4 cellular contexts compared by ENCODE assay signal in the genomic region with DNA sequence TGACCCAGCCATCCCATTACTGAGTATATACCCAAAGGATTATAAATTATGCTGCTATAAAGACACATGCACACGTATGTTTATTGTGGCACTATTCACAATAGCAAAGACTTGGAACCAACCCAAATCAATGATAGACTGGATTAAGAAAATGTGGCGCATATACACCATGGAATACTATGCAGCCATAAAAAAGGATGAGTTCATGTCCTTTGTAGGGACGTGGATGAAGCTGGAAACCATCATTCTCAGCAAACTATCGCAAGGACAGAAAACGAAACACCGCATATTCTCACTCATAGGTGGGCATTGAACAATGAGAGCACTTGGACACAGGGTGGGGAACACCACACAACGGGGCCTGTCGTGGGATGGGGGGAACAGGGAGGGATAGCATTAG. TPM values are rescaled to one million over a fixed set of nuclear protein-coding genes. Genes with fewer than 3 reads are reported as not detected.
"Had no signal": no experiment of that assay in that cellular context is flagged by ENCODE, and none has a peak within 500 bp of the region (broad histone marks: within the 10 kb centered on the region; RNA-seq: fewer than 3 reads in every experiment).

No MANE protein-coding gene starts in this region.

RNA-seq across cellular contexts. Expression of gene CFAP57, which starts 36.1 kb away (rescaled TPM):
- total RNA-seq: activated CD4-positive, alpha-beta T cell treated with anti-CD3 and anti-CD28 coated beads, Interleukin-2, amount 10 ng/mL, durations not matched to agents 7 days and 5 days; activated naive CD8-positive, alpha-beta T cell treated with anti-CD3 and anti-CD28 coated beads, Interleukin-2, amount 10 ng/mL, durations not matched to agents 7 days and 5 days; ascending aorta; T-helper 2 cell treated with Interferon-gamma antibody and Interleukin-4, amounts not matched to agents 100 ng/mL and 5 ng/mL, for 36 hours had no signal
